ENCODE assay signal across 11 cellular contexts in the genomic region with DNA sequence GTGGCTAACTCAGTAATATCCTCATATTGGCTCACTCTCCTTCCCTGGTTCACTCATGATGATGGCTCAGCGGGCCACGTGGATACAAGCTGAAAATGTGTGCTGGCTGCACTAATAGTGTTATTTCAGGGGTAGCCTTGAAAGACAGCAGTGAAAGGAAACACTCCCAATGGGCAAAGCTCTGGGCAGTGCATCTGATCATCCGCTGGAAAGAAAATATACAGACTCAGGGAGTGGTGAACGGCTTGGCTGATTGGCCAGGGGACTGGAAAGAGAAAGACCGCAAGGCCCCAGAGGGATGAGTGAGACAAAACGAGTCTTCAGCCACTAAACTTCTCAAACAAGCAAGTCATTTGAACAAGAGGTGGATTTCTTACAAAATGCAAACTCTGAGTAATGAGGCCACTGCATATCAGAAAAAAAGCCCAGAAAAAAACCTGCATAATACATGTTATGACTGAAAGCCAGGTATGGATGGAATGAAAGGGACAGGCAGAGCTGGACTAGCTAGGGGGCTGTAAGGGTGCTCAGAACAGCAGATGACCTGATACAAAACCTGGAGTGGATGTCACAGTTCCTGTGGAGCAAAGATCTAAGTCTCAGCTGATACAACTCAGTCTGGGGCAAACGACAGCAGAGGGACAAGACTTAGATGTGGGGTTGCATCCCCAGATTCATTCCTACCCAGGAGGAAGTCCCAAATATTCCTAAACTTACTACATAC. TPM values are rescaled to one million over a fixed set of nuclear protein-coding genes. Genes with fewer than 3 reads are reported as not detected.
DNase-seq lines count a peak whose midpoint lies in the region; ATAC-seq, FAIRE-seq and TF ChIP-seq lines count a peak whose summit lies in the region.
"Had no signal": no experiment of that assay in that cellular context is flagged by ENCODE, and none has a peak within 500 bp of the region (broad histone marks: within the 10 kb centered on the region; RNA-seq: fewer than 3 reads in every experiment).

No MANE protein-coding gene starts in this region.

- no peak for TF ChIP-seq CTCF in thyroid gland (IDR thresholded peaks at IDR 0.05)

- H3K36me3 Mint-ChIP-seq in activated T-cell treated with anti-CD3 and anti-CD28 coated beads, Interleukin-2, amount 50 U/mL, for 24 hours (ENCODE audit: low read depth): peaks cover 44% of the 10 kb centered on the region
- H3K36me3 Mint-ChIP-seq in activated T-helper 2 cell treated with anti-CD3 and anti-CD28 coated beads, Interferon-gamma antibody, Interleukin-2, Interleukin-4, amounts not matched to agents 10 μg/mL and 5 μg/mL and 100 μg/mL, durations not matched to agents 14 hours and 24 hours and 36 hours (ENCODE audit: low read depth): peaks cover 52% of the 10 kb centered on the region

- peak overlapping the region in 2 of 3 donors; percentile 67 to 74 for H3K27ac ChIP-seq in thyroid gland

- no peak for TF ChIP-seq POLR2A in thyroid gland (IDR thresholded peaks at IDR 0.05)

- H3K4me3 Mint-ChIP-seq in activated T-cell treated with anti-CD3 and anti-CD28 coated beads, Interleukin-2, amount 50 U/mL, for 24 hours: no peak overlapping the region
- no peak overlapping the region for H3K4me3 Mint-ChIP-seq in activated T-helper 2 cell treated with anti-CD3 and anti-CD28 coated beads, Interferon-gamma antibody, Interleukin-2, Interleukin-4, amounts not matched to agents 10 μg/mL and 5 μg/mL and 100 μg/mL, durations not matched to agents 14 hours and 24 hours and 36 hours (ENCODE audit: low read depth)

- peaks cover 56% of the 10 kb centered on the region for H3K4me1 Mint-ChIP-seq in activated T-cell treated with anti-CD3 and anti-CD28 coated beads, Interleukin-2, amount 50 U/mL, for 24 hours (ENCODE audit: low read depth)
- H3K4me1 Mint-ChIP-seq in activated T-helper 2 cell treated with anti-CD3 and anti-CD28 coated beads, Interferon-gamma antibody, Interleukin-2, Interleukin-4, amounts not matched to agents 10 μg/mL and 5 μg/mL and 100 μg/mL, durations not matched to agents 14 hours and 24 hours and 36 hours (ENCODE audit: low read depth): peaks cover 33% of the 10 kb centered on the region

- no peak for DNase-seq in activated T-cell treated with anti-CD3 and anti-CD28 coated beads, Interleukin-2, amount 50 U/mL, for 24 hours
- DNase-seq in activated T-cell treated with anti-CD3 and anti-CD28 coated beads for 4 hours: no peak
- DNase-seq in activated T-helper 2 cell treated with anti-CD3 and anti-CD28 coated beads, Interferon-gamma antibody, Interleukin-2, Interleukin-4, amounts not matched to agents 10 μg/mL and 5 μg/mL and 100 μg/mL, durations not matched to agents 14 hours and 24 hours and 36 hours (ENCODE audit: low spot score): no peak
- DNase-seq in thyroid gland: no peak
- DNase-seq in frontal cortex (ENCODE audit: low spot score in 2 of 2): no peak
- DNase-seq in G401 (ENCODE audit: low spot score): no peak
- DNase-seq in NCI-H187 (lab: John Stamatoyannopoulos, UW): no peak
- DNase-seq: NCI-H524 had no signal

- no peaks in the 10 kb centered on the region for H3K36me3 ChIP-seq in thyroid gland
- H3K36me3 ChIP-seq: HAP-1, pancreas had no signal

- H3K27ac Mint-ChIP-seq in activated T-cell treated with anti-CD3 and anti-CD28 coated beads, Interleukin-2, amount 50 U/mL, for 24 hours: peak overlapping the region; percentile 69
- peak overlapping the region; percentile 38 for H3K27ac Mint-ChIP-seq in activated T-helper 2 cell treated with anti-CD3 and anti-CD28 coated beads, Interferon-gamma antibody, Interleukin-2, Interleukin-4, amounts not matched to agents 10 μg/mL and 5 μg/mL and 100 μg/mL, durations not matched to agents 14 hours and 24 hours and 36 hours

- H3K9me3 ChIP-seq in thyroid gland: no peaks in the 10 kb centered on the region
- H3K9me3 ChIP-seq: HAP-1, pancreas had no signal

- in situ Hi-C loops in G401 (cut with HindIII; ENCODE audit: low sequenced_read_pairs): no loop called here

- 79 to 80% methylated on average over 7 of the region's 7 CpGs for WGBS in thyroid gland, 2 donors

- no peaks in the 10 kb centered on the region for H3K27me3 ChIP-seq in thyroid gland
- H3K27me3 ChIP-seq: pancreas had no signal

- no peak overlapping the region for H3K4me3 ChIP-seq in thyroid gland (replicated peaks in 1 of 3)
- H3K4me3 ChIP-seq: HAP-1, pancreas had no signal

- H3K27me3 Mint-ChIP-seq in activated T-cell treated with anti-CD3 and anti-CD28 coated beads, Interleukin-2, amount 50 U/mL, for 24 hours: no peaks in the 10 kb centered on the region
- H3K27me3 Mint-ChIP-seq in activated T-helper 2 cell treated with anti-CD3 and anti-CD28 coated beads, Interferon-gamma antibody, Interleukin-2, Interleukin-4, amounts not matched to agents 10 μg/mL and 5 μg/mL and 100 μg/mL, durations not matched to agents 14 hours and 24 hours and 36 hours (ENCODE audit: low read depth): no peaks in the 10 kb centered on the region

- no peak for FAIRE-seq in frontal cortex (lab: Jason Lieb, UNC)
- FAIRE-seq: pancreas had no signal

- peaks cover 9 to 19% of the 10 kb centered on the region in 2 donors for H3K4me1 ChIP-seq in thyroid gland
- H3K4me1 ChIP-seq: HAP-1 had no signal

- peaks cover 4% of the 10 kb centered on the region for H3K9me3 Mint-ChIP-seq in activated T-cell treated with anti-CD3 and anti-CD28 coated beads, Interleukin-2, amount 50 U/mL, for 24 hours
- no peaks in the 10 kb centered on the region for H3K9me3 Mint-ChIP-seq in activated T-helper 2 cell treated with anti-CD3 and anti-CD28 coated beads, Interferon-gamma antibody, Interleukin-2, Interleukin-4, amounts not matched to agents 10 μg/mL and 5 μg/mL and 100 μg/mL, durations not matched to agents 14 hours and 24 hours and 36 hours

- peak; percentile 17 for ATAC-seq in HG03039 (IDR thresholded peaks at IDR 0.05; ENCODE audit: unreplicated experiment)

- intact Hi-C loops in activated T-helper 2 cell treated with anti-CD3 and anti-CD28 coated beads, Interferon-gamma antibody, Interleukin-2, Interleukin-4, amounts not matched to agents 10 μg/mL and 5 μg/mL and 100 μg/mL, durations not matched to agents 14 hours and 24 hours and 36 hours (cut with micrococcal nuclease): loop anchor here (2.0 to 5.0 kb wide), 4 partner anchors 25 to 292 kb away; no protein-coding TSS in a partner anchor
- intact Hi-C loops in thyroid gland (cut with DNase I): loop anchor here (5.0 to 10.0 kb wide), 2 partner anchors 92 to 175 kb away; no protein-coding TSS in a partner anchor

RNA-seq across cellular contexts. Expression of a gene that starts 33.3 kb away (rescaled TPM):
- 107 and 108 TPM in 2 replicates for total RNA-seq in activated T-helper 2 cell treated with anti-CD3 and anti-CD28 coated beads, Interferon-gamma antibody, Interleukin-2, Interleukin-4, amounts not matched to agents 10 μg/mL and 5 μg/mL and 100 μg/mL, durations not matched to agents 14 hours and 24 hours and 36 hours
- total RNA-seq in thyroid gland (100 to 1,000 TPM in 1 of 4 donors, 10 to 100 TPM in 3; 63.8 to 124 (median 71.3) TPM), frontal cortex (24.9 TPM)
- 78.1 and 89.6 TPM in 2 replicates for total RNA-seq in G401 (2014; rRNA removed; shearing (Covaris generic))
